23 cellular contexts compared by ENCODE assay signal in genomic region chr2:15498554-15498953, GRCh38.
"Had no signal": no experiment of that assay in that cellular context is flagged by ENCODE, and none has a peak within 500 bp of the region (broad histone marks: within the 10 kb centered on the region; RNA-seq: fewer than 3 reads in every experiment).

No MANE protein-coding gene starts in this region.

- H3K4me1 Mint-ChIP-seq: activated CD4-positive, alpha-beta memory T cell treated with anti-CD3 and anti-CD28 coated beads, Interleukin-2, amount 10 ng/mL, durations not matched to agents 7 days and 5 days; activated CD4-positive, alpha-beta T cell treated with anti-CD3 and anti-CD28 coated beads, Interleukin-2, amount 10 ng/mL, durations not matched to agents 7 days and 5 days; natural killer cell; stimulated activated naive B cell treated with anti-CD40 and anti-IgM and Interleukin-4, amounts not matched to agents 10 μg/mL and 1 μg/mL and 100 μg/mL, for 72 hours had no signal

- H3K9me3 ChIP-seq: right atrium auricular region, stomach, suprapubic skin, tibial artery, upper lobe of right lung had no signal

- DNase-seq: activated CD4-positive, alpha-beta memory T cell treated with anti-CD3 and anti-CD28 coated beads, Interleukin-2, amount 10 ng/mL, durations not matched to agents 7 days and 5 days; activated CD4-positive, alpha-beta T cell treated with anti-CD3 and anti-CD28 coated beads, Interleukin-2, amount 10 ng/mL, durations not matched to agents 7 days and 5 days; activated CD4-positive, CD25-positive, alpha-beta regulatory T cell treated with anti-CD3 and anti-CD28 coated beads, Interleukin-2, amount 50 U/mL, for 72 hours; activated CD8-positive, alpha-beta memory T cell treated with anti-CD3 and anti-CD28 coated beads, Interleukin-2, amount 50 U/mL, for 48 hours; activated gamma-delta T cell; activated naive CD4-positive, alpha-beta T cell treated with anti-CD3 and anti-CD28 coated beads, Interleukin-2, amount 50 U/mL, for 16 hours; activated T-cell treated with anti-CD3 and anti-CD28 coated beads, Interleukin-2, amount 50 U/mL, for 24 hours; amniotic stem cell; brain microvascular endothelial cell; cortex of kidney; effector memory CD8-positive, alpha-beta T cell; foreskin keratinocyte; heart right ventricle; mesenchymal stem cell; natural killer cell; stimulated activated CD4-positive, alpha-beta T cell treated with anti-CD3 and anti-CD28 coated beads, Interleukin-15, amount 100 ng/mL, for 24 hours; stimulated activated CD4-positive, alpha-beta T cell treated with anti-CD3 and anti-CD28 coated beads, Interleukin-2, amount 100 ng/mL, for 24 hours; stimulated activated naive B cell treated with anti-CD40 and anti-IgM and Interleukin-4, amounts not matched to agents 10 μg/mL and 1 μg/mL and 100 μg/mL, for 72 hours; stomach; tibial artery; upper lobe of right lung had no signal

- ATAC-seq: effector memory CD8-positive, alpha-beta T cell; foreskin keratinocyte; heart right ventricle; natural killer cell; stimulated activated naive B cell treated with anti-CD40 and anti-IgM and Interleukin-4, amounts not matched to agents 10 μg/mL and 1 μg/mL and 100 μg/mL, for 72 hours; upper lobe of right lung had no signal

- H3K9me3 Mint-ChIP-seq: activated CD4-positive, alpha-beta memory T cell treated with anti-CD3 and anti-CD28 coated beads, Interleukin-2, amount 10 ng/mL, durations not matched to agents 7 days and 5 days; activated T-cell treated with anti-CD3 and anti-CD28 coated beads, Interleukin-2, amount 50 U/mL, for 24 hours; effector memory CD8-positive, alpha-beta T cell; natural killer cell had no signal

- H3K4me1 ChIP-seq: foreskin keratinocyte, right atrium auricular region, stomach, suprapubic skin, tibial artery, upper lobe of right lung had no signal

- H3K27ac Mint-ChIP-seq: activated CD4-positive, alpha-beta memory T cell treated with anti-CD3 and anti-CD28 coated beads, Interleukin-2, amount 10 ng/mL, durations not matched to agents 7 days and 5 days; activated CD4-positive, alpha-beta T cell treated with anti-CD3 and anti-CD28 coated beads, Interleukin-2, amount 10 ng/mL, durations not matched to agents 7 days and 5 days; activated T-cell treated with anti-CD3 and anti-CD28 coated beads, Interleukin-2, amount 50 U/mL, for 24 hours; effector memory CD8-positive, alpha-beta T cell; natural killer cell; stimulated activated naive B cell treated with anti-CD40 and anti-IgM and Interleukin-4, amounts not matched to agents 10 μg/mL and 1 μg/mL and 100 μg/mL, for 72 hours had no signal

- H3K27me3 ChIP-seq: brain microvascular endothelial cell, foreskin keratinocyte, heart right ventricle, right atrium auricular region, stomach, suprapubic skin, tibial artery, upper lobe of right lung had no signal

- H3K4me3 ChIP-seq: heart right ventricle, right atrium auricular region, stomach, suprapubic skin, tibial artery, upper lobe of right lung had no signal

- H3K27ac ChIP-seq: brain microvascular endothelial cell, foreskin keratinocyte, heart right ventricle, right atrium auricular region, stomach, suprapubic skin, tibial artery, upper lobe of right lung had no signal

- H3K4me3 Mint-ChIP-seq: activated CD4-positive, alpha-beta memory T cell treated with anti-CD3 and anti-CD28 coated beads, Interleukin-2, amount 10 ng/mL, durations not matched to agents 7 days and 5 days; activated CD4-positive, alpha-beta T cell treated with anti-CD3 and anti-CD28 coated beads, Interleukin-2, amount 10 ng/mL, durations not matched to agents 7 days and 5 days; activated T-cell treated with anti-CD3 and anti-CD28 coated beads, Interleukin-2, amount 50 U/mL, for 24 hours; effector memory CD8-positive, alpha-beta T cell; natural killer cell; stimulated activated naive B cell treated with anti-CD40 and anti-IgM and Interleukin-4, amounts not matched to agents 10 μg/mL and 1 μg/mL and 100 μg/mL, for 72 hours had no signal

- H3K36me3 Mint-ChIP-seq: natural killer cell had no signal

- H3K27me3 Mint-ChIP-seq: activated CD4-positive, alpha-beta memory T cell treated with anti-CD3 and anti-CD28 coated beads, Interleukin-2, amount 10 ng/mL, durations not matched to agents 7 days and 5 days; activated CD4-positive, alpha-beta T cell treated with anti-CD3 and anti-CD28 coated beads, Interleukin-2, amount 10 ng/mL, durations not matched to agents 7 days and 5 days; activated T-cell treated with anti-CD3 and anti-CD28 coated beads, Interleukin-2, amount 50 U/mL, for 24 hours; effector memory CD8-positive, alpha-beta T cell; stimulated activated naive B cell treated with anti-CD40 and anti-IgM and Interleukin-4, amounts not matched to agents 10 μg/mL and 1 μg/mL and 100 μg/mL, for 72 hours had no signal
